ENCODE assay signal across 13 cellular contexts in genomic region chr15:65066001-65066634, GRCh38. TPM values are rescaled to one million over a fixed set of nuclear protein-coding genes. Genes with fewer than 3 reads are reported as not detected.
DNase-seq lines count a peak whose midpoint lies in the region; ATAC-seq and TF ChIP-seq lines count a peak whose summit lies in the region.
"Had no signal": no experiment of that assay in that cellular context is flagged by ENCODE, and none has a peak within 500 bp of the region (broad histone marks: within the 10 kb centered on the region; RNA-seq: fewer than 3 reads in every experiment).

No MANE protein-coding gene starts in this region.

- H3K9me3 ChIP-seq in heart left ventricle: no peaks in the 10 kb centered on the region
- H3K9me3 ChIP-seq in muscle layer of duodenum (ENCODE audit: control insufficient read depth in 1 of 2, low read length in 2 of 2): no peaks in the 10 kb centered on the region
- H3K9me3 ChIP-seq in upper lobe of left lung: no peaks in the 10 kb centered on the region
- H3K9me3 ChIP-seq: A549 had no signal

- no peak for TF ChIP-seq EP300 in upper lobe of left lung (IDR thresholded peaks at IDR 0.05)

- DNase-seq in heart left ventricle (no peak), cardiac septum (ENCODE audit: low spot score) (no peak), dorsolateral prefrontal cortex (no peak), upper lobe of left lung (no peak), T1000 (lab: John Stamatoyannopoulos, UW) (no peak), AG08395 (ENCODE audit: low spot score) (no peak)
- DNase-seq: activated effector memory CD4-positive, alpha-beta T cell treated with Interleukin-2 at 50 U/mL for 16 hours had no signal

- H3K27ac ChIP-seq in heart left ventricle (peak overlapping the region in 10 of 12 donors; percentile 70 to 93 (median 83)), dorsolateral prefrontal cortex (peak overlapping the region in 26 of 59 donors; percentile 2 to 83 (median 51)), muscle layer of duodenum (ENCODE audit: low read length) (peak overlapping the region; percentile 85), upper lobe of left lung (peak overlapping the region; percentile 83 to 92 (median 90))
- H3K27ac ChIP-seq: A549 had no signal

- H3K27me3 ChIP-seq in heart left ventricle (peaks cover 0 to 23% (median 0%) of the 10 kb centered on the region in 9 donors), dorsolateral prefrontal cortex (peaks cover 0 to 37% (median 15%) of the 10 kb centered on the region in 45 donors), muscle layer of duodenum (ENCODE audit: low read depth, low read length) (peaks cover 16% of the 10 kb centered on the region), upper lobe of left lung (peaks cover 0 to 13% (median 6%) of the 10 kb centered on the region in 4 donors)

- TF ChIP-seq CTCF in heart left ventricle (IDR thresholded peaks at IDR 0.05) (no peak), dorsolateral prefrontal cortex (IDR thresholded peaks at IDR 0.05 in 54 of 56, conservative IDR thresholded peaks at IDR 0.05 in 2 of 56; ENCODE audit: low read depth in 1 of 56, partially characterized antibody in 56 of 56) (no peak), upper lobe of left lung (IDR thresholded peaks at IDR 0.05) (no peak)

- peak overlapping the region in 10 of 12 donors; percentile 10 to 79 (median 60) for H3K4me3 ChIP-seq in heart left ventricle
- H3K4me3 ChIP-seq in dorsolateral prefrontal cortex: peak overlapping the region in 44 of 59 donors; percentile 4 to 64 (median 46)
- peak overlapping the region; percentile 50 to 56 for H3K4me3 ChIP-seq in muscle layer of duodenum (ENCODE audit: low read depth in 1 of 2, low read length in 2 of 2)
- peak overlapping the region; percentile 6 to 54 (median 48) for H3K4me3 ChIP-seq in upper lobe of left lung
- H3K4me3 ChIP-seq: A549 had no signal

- H3K4me1 ChIP-seq in heart left ventricle: peaks cover 7 to 71% (median 37%) of the 10 kb centered on the region in 12 donors
- H3K4me1 ChIP-seq in muscle layer of duodenum (ENCODE audit: control insufficient read depth in 1 of 2, insufficient read depth in 2 of 2, low read length in 2 of 2): peaks cover 4 to 21% of the 10 kb centered on the region in 2 donors
- peaks cover 11 to 18% (median 14%) of the 10 kb centered on the region in 4 donors for H3K4me1 ChIP-seq in upper lobe of left lung

- 57 to 76% (median 69%) methylated on average over 3 of the region's 3 CpGs for WGBS in heart left ventricle, 4 donors
- WGBS in upper lobe of left lung, 2 donors: 55 to 69% methylated on average over 3 of the region's 3 CpGs

- ATAC-seq in heart left ventricle (no peak), upper lobe of left lung (ENCODE audit: low FRiP score in 2 of 2) (no peak), GM18861 (IDR thresholded peaks at IDR 0.05; ENCODE audit: unreplicated experiment) (no peak)
- ATAC-seq: A549 had no signal

- H3K36me3 ChIP-seq in heart left ventricle (peaks cover 0 to 4% (median 0%) of the 10 kb centered on the region in 9 donors), muscle layer of duodenum (ENCODE audit: control insufficient read depth in 1 of 2, insufficient read depth in 2 of 2, low read length in 2 of 2) (no peaks in the 10 kb centered on the region), upper lobe of left lung (no peaks in the 10 kb centered on the region)

- no peak for TF ChIP-seq POLR2A in heart left ventricle (IDR thresholded peaks at IDR 0.05)
- TF ChIP-seq POLR2A in upper lobe of left lung (IDR thresholded peaks at IDR 0.05): no peak

- intact Hi-C loops in heart left ventricle (cut with DNase I) (no loop called here), cardiac septum (cut with DNase I) (no loop called here), dorsolateral prefrontal cortex (cut with DNase I) (no loop called here)

RNA-seq across cellular contexts. Expression of gene RASL12, which starts 1.7 kb away (rescaled TPM):
- total RNA-seq in heart left ventricle (10 to 100 TPM in 7 of 9 donors, 1 to 10 TPM in 2; 8.3 to 35.0 (median 12.2) TPM), cardiac septum (11.5 TPM), dorsolateral prefrontal cortex (10 to 100 TPM in 82 of 120 experiments, 1 to 10 TPM in 38; 3.5 to 40.4 (median 12.5) TPM), upper lobe of left lung (10 to 100 TPM; 12.8 to 49.9 (median 24.9) TPM)
- polyA plus RNA-seq in heart left ventricle: 10 to 100 TPM; 13.3 to 13.7 TPM
- total RNA-seq: bronchial epithelial cell, epithelial cell of proximal tubule had no signal

RNA-seq across cellular contexts. Expression of gene KBTBD13, which starts 10.4 kb away (rescaled TPM):
- total RNA-seq in heart left ventricle (10 to 100 TPM in 1 of 9 donors, 1 to 10 TPM in 8; 3.2 to 11.8 (median 4.2) TPM), cardiac septum (3.3 TPM), dorsolateral prefrontal cortex (under 1 TPM in 4 of 120 experiments, not detected in 116; 0.13 to 0.17 (median 0.15) TPM), upper lobe of left lung (not detected)
- 1 to 10 TPM in 1 of 2 donors, under 1 TPM in 1; 0.78 to 9.0 TPM for polyA plus RNA-seq in heart left ventricle
- total RNA-seq: bronchial epithelial cell, epithelial cell of proximal tubule had no signal
- polyA plus RNA-seq: A549 had no signal

RNA-seq across cellular contexts. Expression of gene SLC51B, which starts 20.9 kb away (rescaled TPM):
- total RNA-seq in heart left ventricle: not detected
- polyA plus RNA-seq in heart left ventricle: under 1 TPM in 1 of 2 donors, not detected in 1; 0.08 TPM
- not detected for total RNA-seq in cardiac septum
- not detected for total RNA-seq in dorsolateral prefrontal cortex
- total RNA-seq in upper lobe of left lung: 1 to 10 TPM in 3 of 6 donors, under 1 TPM in 1, not detected in 2; 0.69 to 6.6 (median 4.4) TPM
- total RNA-seq: bronchial epithelial cell, epithelial cell of proximal tubule, ureter had no signal

RNA-seq across cellular contexts. Expression of gene MTFMT, which starts 36.7 kb away (rescaled TPM):
- 10 to 100 TPM; 14.3 to 41.0 (median 20.5) TPM for total RNA-seq in heart left ventricle
- polyA plus RNA-seq in heart left ventricle: 10 to 100 TPM in 1 of 2 donors, 1 to 10 TPM in 1; 6.0 to 14.4 TPM
- 18.4 TPM for total RNA-seq in cardiac septum
- total RNA-seq in dorsolateral prefrontal cortex: 10 to 100 TPM in 113 of 120 experiments, 1 to 10 TPM in 7; 4.9 to 24.8 (median 15.2) TPM
- 10 to 100 TPM; 15.8 to 35.6 (median 25.5) TPM for total RNA-seq in upper lobe of left lung

RNA-seq across cellular contexts. Expression of gene UBAP1L, which starts 48.9 kb away (rescaled TPM):
- 1 to 10 TPM in 7 of 9 donors, under 1 TPM in 2; 0.93 to 2.2 (median 1.3) TPM for total RNA-seq in heart left ventricle
- 1 to 10 TPM in 1 of 2 donors, under 1 TPM in 1; 0.51 to 1.8 TPM for polyA plus RNA-seq in heart left ventricle
- 2.4 TPM for total RNA-seq in cardiac septum
- 10 to 100 TPM; 22.1 to 53.1 (median 36.5) TPM for total RNA-seq in dorsolateral prefrontal cortex
- 10 to 100 TPM in 1 of 6 donors, 1 to 10 TPM in 5; 3.3 to 10.5 (median 4.8) TPM for total RNA-seq in upper lobe of left lung
